8 cellular contexts compared by ENCODE assay signal in genomic region chr6:56370591-56371198, GRCh38.
DNase-seq lines count a peak whose midpoint lies in the region; ATAC-seq, FAIRE-seq and TF ChIP-seq lines count a peak whose summit lies in the region.

No MANE protein-coding gene starts in this region.

- peak; percentile 49 for FAIRE-seq in islet of Langerhans (lab: Jason Lieb, UNC)

- H4K5ac ChIP-seq in mesendoderm (ENCODE audit: low read length): no peak overlapping the region

- no peaks in the 10 kb centered on the region for H3K79me1 ChIP-seq in mesendoderm (ENCODE audit: low read length)

- H3K56ac ChIP-seq in mesendoderm (ENCODE audit: low read length): no peak overlapping the region

- TF ChIP-seq POLR2A in testis (IDR thresholded peaks at IDR 0.05): no peak

- no peak overlapping the region for H3K4me2 ChIP-seq in mesendoderm (ENCODE audit: low read length)

- no peak for TF ChIP-seq CTCF in GM13977 (IDR thresholded peaks at IDR 0.05; ENCODE audit: extremely low read depth, insufficient read depth, missing control alignments)
- TF ChIP-seq CTCF in testis (IDR thresholded peaks at IDR 0.05): no peak

- no peak overlapping the region for H2BK5ac ChIP-seq in mesendoderm (ENCODE audit: low read length)

- WGBS in testis, 2 donors: 43 to 48% methylated on average over 1 of the region's 1 CpG
- no CpG with 5 or more reads among the region's 1 CpG for WGBS in mesendoderm (ENCODE audit: extremely low coverage, insufficient coverage, low lambda C conversion rate)

- H3K9ac ChIP-seq in mesendoderm (ENCODE audit: low read length): no peak overlapping the region

- DNase-seq in GM13977 (ENCODE audit: low spot score) (peak; percentile 11), NCI-H2029 (lab: John Stamatoyannopoulos, UW) (peak; percentile 87), amniotic epithelial cell (ENCODE audit: low read depth) (peak; percentile 90), testis (peak; percentile 76), mesendoderm (no peak)
- DNase-seq in activated CD4-positive, CD25-positive, alpha-beta regulatory T cell treated with anti-CD3 and anti-CD28 coated beads, Interleukin-2, amount 50 U/mL, for 72 hours: no peak

- no peaks in the 10 kb centered on the region for H3K9me3 ChIP-seq in testis

- H3K4me1 ChIP-seq in testis (peaks cover 26% of the 10 kb centered on the region), mesendoderm (ENCODE audit: control insufficient read depth, low read depth, low read length) (peaks cover 2% of the 10 kb centered on the region)

- H4K8ac ChIP-seq in mesendoderm (ENCODE audit: low read depth, low read length): no peak overlapping the region

- in situ Hi-C loops in GM13977 (cut with MboI; ENCODE audit: low pct_unique_long_range_greater_than_20kb, low sequenced_read_pairs, unreplicated experiment): loop anchor here (25.0 kb wide), 4 partner anchors 342 to 942 kb away; partner anchors contain the start of gene PRIM2

- H3K18ac ChIP-seq in mesendoderm (ENCODE audit: low read length): no peak overlapping the region

- ATAC-seq in HG02938 (IDR thresholded peaks at IDR 0.05; ENCODE audit: unreplicated experiment): peak; percentile 94

- H2BK120ac ChIP-seq in mesendoderm (ENCODE audit: low read depth, low read length): no peak overlapping the region

- H3K36me3 ChIP-seq in testis (ENCODE audit: low read depth, missing control alignments): no peaks in the 10 kb centered on the region
- H3K36me3 ChIP-seq in mesendoderm (ENCODE audit: control insufficient read depth, insufficient read depth, low read length): no peaks in the 10 kb centered on the region

- H3K27ac ChIP-seq in testis (peak overlapping the region; percentile 41 to 84), mesendoderm (ENCODE audit: low read depth, low read length) (no peak overlapping the region)

- H3K27me3 ChIP-seq in testis (no peaks in the 10 kb centered on the region), mesendoderm (ENCODE audit: insufficient read depth, low read length, poor library complexity) (no peaks in the 10 kb centered on the region)

- no peak overlapping the region for H3K4ac ChIP-seq in mesendoderm (ENCODE audit: low read depth, low read length)

- H3K4me3 ChIP-seq in testis (no peak overlapping the region), mesendoderm (ENCODE audit: low read length) (no peak overlapping the region)

- no peaks in the 10 kb centered on the region for H3K79me2 ChIP-seq in mesendoderm (ENCODE audit: control insufficient read depth, insufficient read depth, low read length)

- no peak overlapping the region for H2BK15ac ChIP-seq in mesendoderm (replicated peaks; ENCODE audit: low read depth)

- H2AK5ac ChIP-seq in mesendoderm (ENCODE audit: low read length): no peak overlapping the region

- intact Hi-C loops in testis (cut with DNase I; ENCODE audit: low total_unique reads): no loop called here

- H3K23ac ChIP-seq in mesendoderm (ENCODE audit: low read length): no peak overlapping the region

Comparison
In these comparisons a context has a peak if more than half of its experiments do, and no peak if none do; other contexts are left out.
1. DNase-seq: peak in GM13977 (single experiment), NCI-H2029 (single experiment), amniotic epithelial cell (single experiment) and testis (single experiment); none in activated CD4-positive, CD25-positive, alpha-beta regulatory T cell treated with anti-CD3 and anti-CD28 coated beads, Interleukin-2, amount 50 U/mL, for 72 hours (single experiment) and mesendoderm (single experiment).